In genomic region chr17:69411766-69412165, GRCh38 we compare ENCODE assay signal across 35 cellular contexts.
"Had no signal": no experiment of that assay in that cellular context is flagged by ENCODE, and none has a peak within 500 bp of the region (broad histone marks: within the 10 kb centered on the region; RNA-seq: fewer than 3 reads in every experiment).

No MANE protein-coding gene starts in this region.

- H3K9me3 ChIP-seq: ascending aorta had no signal

- H3K4me3 Mint-ChIP-seq: activated B cell treated with CpG ODN at 0.5 μM for 24 hours; activated CD4-positive, alpha-beta memory T cell treated with anti-CD3 and anti-CD28 coated beads for 36 hours; activated CD4-positive, alpha-beta T cell treated with anti-CD3 and anti-CD28 coated beads, Interleukin-2, amount 10 ng/mL, durations not matched to agents 24 days and 14 days; activated CD8-positive, alpha-beta memory T cell treated with anti-CD3 and anti-CD28 coated beads, Interleukin-2, amount 10 ng/mL, durations not matched to agents 7 days and 5 days; activated CD8-positive, alpha-beta T cell treated with anti-CD3 and anti-CD28 coated beads, Interleukin-2, amount 10 ng/mL, durations not matched to agents 7 days and 5 days; activated naive CD4-positive, alpha-beta T cell treated with anti-CD3 and anti-CD28 coated beads, Interleukin-2, amount 10 ng/mL, durations not matched to agents 7 days and 5 days; activated naive CD4-positive, alpha-beta T cell treated with anti-CD3 and anti-CD28 coated beads, Interleukin-2, amount 50 U/mL, for 24 hours; activated naive CD8-positive, alpha-beta T cell; activated naive CD8-positive, alpha-beta T cell treated with anti-CD3 and anti-CD28 coated beads, Interleukin-2, amount 10 ng/mL, durations not matched to agents 7 days and 5 days; activated naive CD8-positive, alpha-beta T cell treated with anti-CD3 and anti-CD28 coated beads, Interleukin-2, amount 50 U/mL, for 24 hours; activated T-cell treated with anti-CD3 and anti-CD28 coated beads, Interleukin-2, amount 50 U/mL, for 24 hours; central memory CD8-positive, alpha-beta T cell; T-helper 1 cell treated with Interleukin-12 subunit alpha and Interleukin-12 subunit beta and Interleukin-4 antibody, amounts not matched to agents 30 μg/mL and 1 μg/mL, for 36 hours; T-helper 2 cell treated with Interferon-gamma antibody and Interleukin-4, amounts not matched to agents 5 μg/mL and 100 μg/mL, for 36 hours had no signal

- ATAC-seq: activated CD8-positive, alpha-beta memory T cell treated with anti-CD3 and anti-CD28 coated beads, Interleukin-2, amount 10 ng/mL, durations not matched to agents 7 days and 5 days; activated CD8-positive, alpha-beta T cell treated with anti-CD3 and anti-CD28 coated beads, Interleukin-2, amount 10 ng/mL, durations not matched to agents 7 days and 5 days; activated naive CD8-positive, alpha-beta T cell treated with anti-CD3 and anti-CD28 coated beads, Interleukin-2, amount 50 U/mL, for 24 hours had no signal

- H3K36me3 Mint-ChIP-seq: activated CD4-positive, alpha-beta memory T cell treated with anti-CD3 and anti-CD28 coated beads for 36 hours; activated CD8-positive, alpha-beta memory T cell treated with anti-CD3 and anti-CD28 coated beads, Interleukin-2, amount 10 ng/mL, durations not matched to agents 7 days and 5 days; activated naive CD4-positive, alpha-beta T cell treated with anti-CD3 and anti-CD28 coated beads, Interleukin-2, amount 10 ng/mL, durations not matched to agents 7 days and 5 days; activated naive CD4-positive, alpha-beta T cell treated with anti-CD3 and anti-CD28 coated beads, Interleukin-2, amount 50 U/mL, for 24 hours; activated naive CD8-positive, alpha-beta T cell; activated naive CD8-positive, alpha-beta T cell treated with anti-CD3 and anti-CD28 coated beads, Interleukin-2, amount 10 ng/mL, durations not matched to agents 7 days and 5 days; brain had no signal

- H3K4me1 Mint-ChIP-seq: activated B cell treated with CpG ODN at 0.5 μM for 24 hours; activated naive CD4-positive, alpha-beta T cell treated with anti-CD3 and anti-CD28 coated beads, Interleukin-2, amount 10 ng/mL, durations not matched to agents 7 days and 5 days; activated naive CD8-positive, alpha-beta T cell treated with anti-CD3 and anti-CD28 coated beads, Interleukin-2, amount 10 ng/mL, durations not matched to agents 7 days and 5 days; central memory CD8-positive, alpha-beta T cell had no signal

- H3K27me3 ChIP-seq: ascending aorta, cardiac muscle cell had no signal

- H3K27ac ChIP-seq: ascending aorta, cardiac muscle cell, VCaP had no signal

- H3K27me3 Mint-ChIP-seq: activated B cell treated with CpG ODN at 0.5 μM for 24 hours; activated CD4-positive, alpha-beta memory T cell treated with anti-CD3 and anti-CD28 coated beads for 36 hours; activated CD4-positive, alpha-beta T cell treated with anti-CD3 and anti-CD28 coated beads, Interleukin-2, amount 10 ng/mL, durations not matched to agents 24 days and 14 days; activated CD8-positive, alpha-beta memory T cell treated with anti-CD3 and anti-CD28 coated beads, Interleukin-2, amount 10 ng/mL, durations not matched to agents 7 days and 5 days; activated naive CD4-positive, alpha-beta T cell treated with anti-CD3 and anti-CD28 coated beads, Interleukin-2, amount 10 ng/mL, durations not matched to agents 7 days and 5 days; activated naive CD4-positive, alpha-beta T cell treated with anti-CD3 and anti-CD28 coated beads, Interleukin-2, amount 50 U/mL, for 24 hours; activated naive CD8-positive, alpha-beta T cell; activated naive CD8-positive, alpha-beta T cell treated with anti-CD3 and anti-CD28 coated beads, Interleukin-2, amount 10 ng/mL, durations not matched to agents 7 days and 5 days; activated naive CD8-positive, alpha-beta T cell treated with anti-CD3 and anti-CD28 coated beads, Interleukin-2, amount 50 U/mL, for 24 hours; activated T-cell treated with anti-CD3 and anti-CD28 coated beads, Interleukin-2, amount 50 U/mL, for 24 hours; brain; central memory CD8-positive, alpha-beta T cell had no signal

- H3K36me3 ChIP-seq: ascending aorta, cardiac muscle cell had no signal

- DNase-seq: activated B cell treated with CpG ODN at 0.5 μM for 24 hours; activated CD4-positive, alpha-beta memory T cell treated with anti-CD3 and anti-CD28 coated beads for 36 hours; activated CD4-positive, alpha-beta T cell treated with anti-CD3 and anti-CD28 coated beads for 4 hours; activated CD4-positive, alpha-beta T cell treated with anti-CD3 and anti-CD28 coated beads, Interleukin-2, amount 10 ng/mL, durations not matched to agents 24 days and 14 days; activated CD4-positive, alpha-beta T cell treated with anti-CD3 and anti-CD28 coated beads, Interleukin-2, amount 50 U/mL, for 1 hour; activated CD4-positive, alpha-beta T cell treated with anti-CD3 and anti-CD28 coated beads, Interleukin-2, amount 50 U/mL, for 4 hours; activated CD4-positive, CD25-positive, alpha-beta regulatory T cell treated with anti-CD3 and anti-CD28 coated beads, Interleukin-2, amount 50 U/mL, for 72 hours; activated CD8-positive, alpha-beta memory T cell treated with anti-CD3 and anti-CD28 coated beads for 24 hours; activated CD8-positive, alpha-beta memory T cell treated with anti-CD3 and anti-CD28 coated beads, Interleukin-2, amount 10 ng/mL, durations not matched to agents 7 days and 5 days; activated CD8-positive, alpha-beta memory T cell treated with anti-CD3 and anti-CD28 coated beads, Interleukin-2, amount 50 U/mL, for 48 hours; activated CD8-positive, alpha-beta T cell treated with anti-CD3 and anti-CD28 coated beads, Interleukin-2, amount 10 ng/mL, durations not matched to agents 7 days and 5 days; activated effector memory CD4-positive, alpha-beta T cell treated with Interleukin-2 at 50 U/mL for 16 hours; activated gamma-delta T cell; activated naive CD4-positive, alpha-beta T cell treated with anti-CD3 and anti-CD28 coated beads, Interleukin-2, amount 10 ng/mL, durations not matched to agents 7 days and 5 days; activated naive CD4-positive, alpha-beta T cell treated with Interleukin-2 at 50 U/mL for 16 hours; activated naive CD8-positive, alpha-beta T cell treated with anti-CD3 and anti-CD28 coated beads, Interleukin-2, amount 10 ng/mL, durations not matched to agents 7 days and 5 days; activated naive CD8-positive, alpha-beta T cell treated with anti-CD3 and anti-CD28 coated beads, Interleukin-2, amount 50 U/mL, for 24 hours; activated T-cell treated with anti-CD3 and anti-CD28 coated beads, Interleukin-2, amount 50 U/mL, for 24 hours; activated T-cell treated with anti-CD3 and anti-CD28 coated beads, Interleukin-2, amount 50 U/mL, for 48 hours; amygdala; anterior cingulate cortex; cerebellar nuclear complex; T-helper 1 cell; T-helper 2 cell; T-helper 9 cell had no signal

- H3K4me3 ChIP-seq: ascending aorta, cardiac muscle cell had no signal

- H3K27ac Mint-ChIP-seq: activated B cell treated with CpG ODN at 0.5 μM for 24 hours; activated CD4-positive, alpha-beta memory T cell treated with anti-CD3 and anti-CD28 coated beads for 36 hours; activated CD4-positive, alpha-beta T cell treated with anti-CD3 and anti-CD28 coated beads, Interleukin-2, amount 10 ng/mL, durations not matched to agents 24 days and 14 days; activated CD8-positive, alpha-beta memory T cell treated with anti-CD3 and anti-CD28 coated beads, Interleukin-2, amount 10 ng/mL, durations not matched to agents 7 days and 5 days; activated CD8-positive, alpha-beta T cell treated with anti-CD3 and anti-CD28 coated beads, Interleukin-2, amount 10 ng/mL, durations not matched to agents 7 days and 5 days; activated naive CD4-positive, alpha-beta T cell treated with anti-CD3 and anti-CD28 coated beads, Interleukin-2, amount 10 ng/mL, durations not matched to agents 7 days and 5 days; activated naive CD4-positive, alpha-beta T cell treated with anti-CD3 and anti-CD28 coated beads, Interleukin-2, amount 50 U/mL, for 24 hours; activated naive CD8-positive, alpha-beta T cell; activated naive CD8-positive, alpha-beta T cell treated with anti-CD3 and anti-CD28 coated beads, Interleukin-2, amount 10 ng/mL, durations not matched to agents 7 days and 5 days; activated naive CD8-positive, alpha-beta T cell treated with anti-CD3 and anti-CD28 coated beads, Interleukin-2, amount 50 U/mL, for 24 hours; activated T-cell treated with anti-CD3 and anti-CD28 coated beads, Interleukin-2, amount 50 U/mL, for 24 hours; activated T-helper 2 cell treated with anti-CD3 and anti-CD28 coated beads, Interferon-gamma antibody, Interleukin-2, Interleukin-4, amounts not matched to agents 10 μg/mL and 5 μg/mL and 100 μg/mL, durations not matched to agents 14 hours and 24 hours and 36 hours; T-helper 1 cell treated with Interleukin-12 subunit alpha and Interleukin-12 subunit beta and Interleukin-4 antibody, amounts not matched to agents 30 μg/mL and 1 μg/mL, for 36 hours; T-helper 2 cell treated with Interferon-gamma antibody and Interleukin-4, amounts not matched to agents 5 μg/mL and 100 μg/mL, for 36 hours had no signal

- H3K9me3 Mint-ChIP-seq: activated B cell treated with CpG ODN at 0.5 μM for 24 hours; activated CD4-positive, alpha-beta memory T cell treated with anti-CD3 and anti-CD28 coated beads for 36 hours; activated CD4-positive, alpha-beta T cell treated with anti-CD3 and anti-CD28 coated beads, Interleukin-2, amount 10 ng/mL, durations not matched to agents 24 days and 14 days; activated naive CD4-positive, alpha-beta T cell treated with anti-CD3 and anti-CD28 coated beads, Interleukin-2, amount 10 ng/mL, durations not matched to agents 7 days and 5 days; activated naive CD4-positive, alpha-beta T cell treated with anti-CD3 and anti-CD28 coated beads, Interleukin-2, amount 50 U/mL, for 24 hours; activated naive CD8-positive, alpha-beta T cell treated with anti-CD3 and anti-CD28 coated beads, Interleukin-2, amount 10 ng/mL, durations not matched to agents 7 days and 5 days; activated naive CD8-positive, alpha-beta T cell treated with anti-CD3 and anti-CD28 coated beads, Interleukin-2, amount 50 U/mL, for 24 hours; activated T-cell treated with anti-CD3 and anti-CD28 coated beads, Interleukin-2, amount 50 U/mL, for 24 hours; activated T-helper 2 cell treated with anti-CD3 and anti-CD28 coated beads, Interferon-gamma antibody, Interleukin-2, Interleukin-4, amounts not matched to agents 10 μg/mL and 5 μg/mL and 100 μg/mL, durations not matched to agents 14 hours and 24 hours and 36 hours; central memory CD8-positive, alpha-beta T cell; T-helper 1 cell treated with Interleukin-12 subunit alpha and Interleukin-12 subunit beta and Interleukin-4 antibody, amounts not matched to agents 30 μg/mL and 1 μg/mL, for 36 hours; T-helper 2 cell treated with Interferon-gamma antibody and Interleukin-4, amounts not matched to agents 5 μg/mL and 100 μg/mL, for 36 hours had no signal
